18 cellular contexts compared by ENCODE assay signal in the genomic region with DNA sequence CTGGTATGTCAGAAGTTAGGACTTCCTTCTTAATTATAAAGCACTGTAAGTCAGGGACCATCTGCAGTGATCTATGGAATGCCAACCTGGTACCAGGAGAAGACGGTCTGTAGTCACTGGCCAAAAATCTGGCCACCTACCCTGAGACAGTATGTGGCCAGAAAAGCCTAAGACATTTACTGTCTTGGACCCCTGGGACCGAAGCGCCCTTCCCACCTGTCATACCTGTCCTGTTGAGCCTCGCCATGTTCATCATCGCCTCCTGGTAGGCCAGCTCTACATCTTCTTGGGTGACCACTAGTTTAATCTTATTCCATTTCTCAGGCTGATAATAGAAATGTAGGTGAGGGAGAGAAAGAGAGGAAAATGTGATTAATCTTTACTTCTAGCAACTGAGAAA. TPM values are rescaled to one million over a fixed set of nuclear protein-coding genes. Genes with fewer than 3 reads are reported as not detected.
A peak's percentile ranks its signal among the peaks of the same experiment; 100 is the strongest.
DNase-seq lines count a peak whose midpoint lies in the region; ATAC-seq and TF ChIP-seq lines count a peak whose summit lies in the region.
"Had no signal": no experiment of that assay in that cellular context is flagged by ENCODE, and none has a peak within 500 bp of the region (broad histone marks: within the 10 kb centered on the region; RNA-seq: fewer than 3 reads in every experiment).

No MANE protein-coding gene starts in this region.

- no peak overlapping the region for H3K27ac ChIP-seq in H9 (ENCODE audit: insufficient read length, low read depth, low read length)
- H3K27ac ChIP-seq in endodermal cell (ENCODE audit: low read depth, low read length) = no peak overlapping the region
- H3K27ac ChIP-seq in trophoblast cell (ENCODE audit: low read depth, low read length) = no peak overlapping the region
- H3K27ac ChIP-seq in PC-3 (ENCODE audit: low read length) = no peak overlapping the region
- H3K27ac ChIP-seq: C4-2B, HL-60 had no signal

- H3K4me3 ChIP-seq in endodermal cell (ENCODE audit: low read length) = no peak overlapping the region
- no peak overlapping the region for H3K4me3 ChIP-seq in trophoblast cell (ENCODE audit: low read depth, low read length)
- H3K4me3 ChIP-seq in PC-3 (ENCODE audit: low read length) = no peak overlapping the region
- H3K4me3 ChIP-seq: K562 had no signal

- no peaks in the 10 kb centered on the region; a peak in 1 of 5 replicates for H3K9me3 Mint-ChIP-seq in H9
- no peaks in the 10 kb centered on the region for H3K9me3 Mint-ChIP-seq in endodermal cell
- H3K9me3 Mint-ChIP-seq: CD4-positive, alpha-beta T cell had no signal

- H3K56ac ChIP-seq in H9 (ENCODE audit: insufficient read length, low read depth, low read length) = no peak overlapping the region

- H4K8ac ChIP-seq in H9 (replicated peaks; ENCODE audit: insufficient read length, low read depth, low read length) (no peak overlapping the region), trophoblast cell (ENCODE audit: low read depth, low read length) (no peak overlapping the region)

- H3K79me2 ChIP-seq in H9 (ENCODE audit: insufficient read depth, low read length) (peaks cover 3% of the 10 kb centered on the region; the same call in 1 of the 2 replicates), trophoblast cell (ENCODE audit: control insufficient read depth, insufficient read depth, low read length, poor library complexity) (no peaks in the 10 kb centered on the region), PC-3 (ENCODE audit: low read length) (no peaks in the 10 kb centered on the region)

- no peak overlapping the region for H4K12ac ChIP-seq in trophoblast cell (ENCODE audit: low read depth, low read length)

- H3K9me2 ChIP-seq in PC-3 (replicated peaks; ENCODE audit: low read length) = no peaks in the 10 kb centered on the region

- no peak overlapping the region for H3K4me3 Mint-ChIP-seq in H9
- peak overlapping the region; percentile 25 for H3K4me3 Mint-ChIP-seq in T-helper 17 cell
- H3K4me3 Mint-ChIP-seq in endodermal cell = no peak overlapping the region
- H3K4me3 Mint-ChIP-seq: CD4-positive, alpha-beta T cell had no signal

- H3K4me1 ChIP-seq in H9 (ENCODE audit: insufficient read depth, low read length) = no peaks in the 10 kb centered on the region
- H3K4me1 ChIP-seq in endodermal cell (ENCODE audit: control insufficient read depth, insufficient read depth, low read length) = no peaks in the 10 kb centered on the region
- no peaks in the 10 kb centered on the region for H3K4me1 ChIP-seq in trophoblast cell (ENCODE audit: control insufficient read depth in 1 of 2, insufficient read depth in 2 of 2, low read length in 2 of 2)
- no peaks in the 10 kb centered on the region for H3K4me1 ChIP-seq in PC-3 (ENCODE audit: insufficient read depth, low read length)
- H3K4me1 ChIP-seq: Caco-2 had no signal

- TF ChIP-seq CTCF in H9 (conservative IDR thresholded peaks at IDR 0.05) = no peak
- TF ChIP-seq CTCF in endodermal cell (conservative IDR thresholded peaks at IDR 0.05) = no peak
- TF ChIP-seq CTCF in PC-3 (conservative IDR thresholded peaks at IDR 0.05; ENCODE audit: low read depth, low read length) = no peak

- H3K4me1 Mint-ChIP-seq in H9 (peaks cover 19 to 24% of the 10 kb centered on the region in 2 experiments), T-helper 17 cell (peaks cover 2% of the 10 kb centered on the region), endodermal cell (peaks cover 11% of the 10 kb centered on the region)

- H2BK5ac ChIP-seq in H9 (ENCODE audit: insufficient read length, low read length) (no peak overlapping the region), trophoblast cell (ENCODE audit: low read depth, low read length, poor library complexity) (no peak overlapping the region)

- no peak overlapping the region for H2BK15ac ChIP-seq in H9 (ENCODE audit: low read depth, low read length)

- no peaks in the 10 kb centered on the region for H3K23me2 ChIP-seq in H9 (ENCODE audit: insufficient read length, low read depth, low read length, poor library complexity, severe bottlenecking)

- no peaks in the 10 kb centered on the region for H4K20me1 ChIP-seq in H9 (ENCODE audit: control insufficient read depth, insufficient read depth, insufficient read length)
- no peaks in the 10 kb centered on the region for H4K20me1 ChIP-seq in PC-3 (ENCODE audit: low read length)

- H3K4ac ChIP-seq in H9 (ENCODE audit: low read depth, low read length) = no peak overlapping the region
- no peak overlapping the region for H3K4ac ChIP-seq in trophoblast cell (ENCODE audit: low read depth, low read length)

- H3F3A ChIP-seq in PC-3 (ENCODE audit: low read length, unreplicated experiment) = no peaks in the 10 kb centered on the region

- H2AFZ ChIP-seq in H9 (ENCODE audit: low read length) = no peak overlapping the region
- H2AFZ ChIP-seq in trophoblast cell (ENCODE audit: insufficient read depth, low read length, poor library complexity) = no peak overlapping the region
- H2AFZ ChIP-seq in PC-3 (ENCODE audit: low read length) = no peak overlapping the region

- H3K36me3 Mint-ChIP-seq in H9 (ENCODE audit: insufficient read depth in 1 of 3, low read depth in 3 of 3) (peaks cover 81 to 98% (median 94%) of the 10 kb centered on the region in 3 experiments), T-helper 17 cell (ENCODE audit: low read depth) (peaks cover 6% of the 10 kb centered on the region), endodermal cell (ENCODE audit: low read depth) (peaks cover 93% of the 10 kb centered on the region)

- H3K9me3 ChIP-seq in H9 (ENCODE audit: control insufficient read depth, low read depth, low read length) (no peaks in the 10 kb centered on the region), T-helper 17 cell (ENCODE audit: control insufficient read depth, low read length, poor library complexity, severe bottlenecking) (no peaks in the 10 kb centered on the region), endodermal cell (ENCODE audit: control insufficient read depth, low read length) (no peaks in the 10 kb centered on the region), trophoblast cell (ENCODE audit: insufficient read depth, low read depth, low read length) (no peaks in the 10 kb centered on the region), PC-3 (ENCODE audit: low read length) (no peaks in the 10 kb centered on the region)
- H3K9me3 ChIP-seq: Caco-2 had no signal

- H3K27me3 Mint-ChIP-seq in H9 (ENCODE audit: low read depth) = no peaks in the 10 kb centered on the region
- no peaks in the 10 kb centered on the region for H3K27me3 Mint-ChIP-seq in T-helper 17 cell
- H3K27me3 Mint-ChIP-seq in endodermal cell (ENCODE audit: insufficient read depth) = no peaks in the 10 kb centered on the region
- H3K27me3 Mint-ChIP-seq: CD4-positive, alpha-beta T cell had no signal

- H2BK20ac ChIP-seq in H9 (ENCODE audit: low read depth, low read length, poor library complexity, severe bottlenecking) = no peak overlapping the region

- H3K79me1 ChIP-seq in H9 (ENCODE audit: insufficient read depth, low read depth, low read length, poor library complexity, severe bottlenecking) (peaks cover 4% of the 10 kb centered on the region), trophoblast cell (ENCODE audit: low read length) (no peaks in the 10 kb centered on the region)

- H3K27ac Mint-ChIP-seq in H9 = peak overlapping the region; percentile 23 to 67 (median 37); a peak in 3 of 7 replicates
- H3K27ac Mint-ChIP-seq in T-helper 17 cell = peak overlapping the region; percentile 63
- peak overlapping the region; percentile 11 for H3K27ac Mint-ChIP-seq in endodermal cell
- H3K27ac Mint-ChIP-seq: CD4-positive, alpha-beta T cell had no signal

- no peak overlapping the region for H2AK5ac ChIP-seq in H9 (ENCODE audit: insufficient read length, low read length)
- H2AK5ac ChIP-seq in trophoblast cell (ENCODE audit: low read length) = no peak overlapping the region

- no CpG with 5 or more reads among the region's 5 CpGs for WGBS in H9 (ENCODE audit: extremely low coverage, insufficient read length, low lambda C conversion rate)
- 93 to 99% methylated on average over 3 to 5 of the region's 5 CpGs for WGBS in endodermal cell (ENCODE audit: insufficient coverage in 1 of 2, insufficient read length in 1 of 2), 2 experiments
- WGBS in trophoblast cell (ENCODE audit: extremely low coverage, insufficient coverage, insufficient read length) = no CpG with 5 or more reads among the region's 5 CpGs

- ATAC-seq in T-helper 17 cell = no peak
- no peak for ATAC-seq in PC-3
- ATAC-seq in HG03469 (IDR thresholded peaks at IDR 0.05; ENCODE audit: unreplicated experiment) = no peak
- ATAC-seq: K562 had no signal

- H3K14ac ChIP-seq in H9 (ENCODE audit: insufficient read depth, low read length) (no peak overlapping the region), trophoblast cell (ENCODE audit: low read length) (no peak overlapping the region)

- H2BK12ac ChIP-seq in H9 (ENCODE audit: insufficient read length, low read depth, low read length) = no peak overlapping the region
- H2BK12ac ChIP-seq in trophoblast cell (ENCODE audit: low read length) = no peak overlapping the region

- no peak overlapping the region for H3K4me2 ChIP-seq in H9 (ENCODE audit: insufficient read depth, insufficient read length, low read length)
- H3K4me2 ChIP-seq in trophoblast cell (ENCODE audit: low read length) = no peak overlapping the region
- no peak overlapping the region for H3K4me2 ChIP-seq in PC-3 (ENCODE audit: low read length)

- POLR2A ChIA-PET in PC-3 (lab: Charles Lee; ENCODE audit: unreplicated experiment) = no interaction called here

- H4K5ac ChIP-seq in H9 (ENCODE audit: insufficient read length, low read depth, low read length) = no peak overlapping the region

- H3K36me3 ChIP-seq in endodermal cell (ENCODE audit: control insufficient read depth, insufficient read depth, low read length) (peaks cover 83% of the 10 kb centered on the region), trophoblast cell (ENCODE audit: control insufficient read depth in 1 of 2, insufficient read depth in 2 of 2, low read length in 2 of 2) (peaks cover 38 to 53% of the 10 kb centered on the region in 2 experiments), PC-3 (ENCODE audit: low read depth, low read length) (no peaks in the 10 kb centered on the region; the same call in 1 of the 2 replicates)

- CTCF ChIA-PET in PC-3 (lab: Charles Lee) = no interaction called here

- H3K27me3 ChIP-seq in H9 (ENCODE audit: insufficient read depth, low read length) (0 out of 2 replicates have a peak, but pooled peaks cover 3% of the 10 kb centered on the region), endodermal cell (ENCODE audit: control insufficient read depth, insufficient read depth, low read length, poor library complexity, severe bottlenecking) (no peaks in the 10 kb centered on the region), trophoblast cell (ENCODE audit: insufficient read depth, low read length) (no peaks in the 10 kb centered on the region), PC-3 (ENCODE audit: low read length) (no peaks in the 10 kb centered on the region)

- no peak for DNase-seq in H9
- no peak for DNase-seq in T-helper 17 cell
- DNase-seq in endodermal cell = no peak
- DNase-seq in trophoblast cell = peak; percentile 78 to 85
- no peak for DNase-seq in PC-3
- DNase-seq in activated CD8-positive, alpha-beta memory T cell treated with anti-CD3 and anti-CD28 coated beads, Interleukin-2, amount 50 U/mL, for 48 hours = no peak
- no peak for DNase-seq in NCI-H2081 (lab: John Stamatoyannopoulos, UW)
- DNase-seq: ACHN; AML-193; Caco-2; CD4-positive, alpha-beta T cell; GOT3; H7; IMR-90 had no signal

- H4K91ac ChIP-seq in H9 (ENCODE audit: insufficient read length, low read depth, low read length) = no peak overlapping the region
- H4K91ac ChIP-seq in trophoblast cell (ENCODE audit: low read depth, low read length) = no peak overlapping the region

- no peak overlapping the region for H3K18ac ChIP-seq in H9 (ENCODE audit: insufficient read length, low read depth, low read length)
- H3K18ac ChIP-seq in trophoblast cell (ENCODE audit: low read length) = no peak overlapping the region

- H3K23ac ChIP-seq in H9 (ENCODE audit: insufficient read length, low read depth, low read length) (no peak overlapping the region), trophoblast cell (ENCODE audit: low read length) (no peak overlapping the region)

- H3T11ph ChIP-seq in H9 (ENCODE audit: low read length) = no peak overlapping the region

- H3K9ac ChIP-seq in H9 (ENCODE audit: extremely low read depth, insufficient read length, low read length) (no peak overlapping the region), endodermal cell (ENCODE audit: extremely low read depth, low read length, poor library complexity, severe bottlenecking) (no peak overlapping the region), trophoblast cell (ENCODE audit: low read length) (no peak overlapping the region), PC-3 (ENCODE audit: low read length) (no peak overlapping the region)

- H2BK120ac ChIP-seq in H9 (ENCODE audit: low read depth, low read length, poor library complexity, severe bottlenecking) (no peak overlapping the region), trophoblast cell (ENCODE audit: insufficient read depth, low read length, poor library complexity) (no peak overlapping the region)

- intact Hi-C loops in PC-3 (cut with micrococcal nuclease) = no loop called here

- no TSS peak for BruUV-seq in PC-3 (replicated peaks; lab: Mats Ljungman, UMichigan)

RNA-seq across cellular contexts. Expression of gene SEPHS1, which starts 20.0 kb away (rescaled TPM):
- 366 and 387 TPM in 2 replicates for total RNA-seq in H9 (2021)
- 10 to 100 TPM; 18.9 to 20.2 TPM for total RNA-seq in T-helper 17 cell
- 100 to 1,000 TPM; 127 to 268 TPM for total RNA-seq in endodermal cell
- 123 TPM for polyA plus RNA-seq in endodermal cell (2013, experiment 1 of 2)
- polyA plus RNA-seq in endodermal cell (2013, experiment 2 of 2) = 107 TPM
- 44.4 and 44.6 TPM in 2 replicates for polyA plus RNA-seq in trophoblast cell (2013)
- 40.4 and 42.5 TPM in 2 replicates for total RNA-seq in PC-3 (2014; rRNA removed)

RNA-seq across cellular contexts. Expression of gene PHYH, which starts 28.3 kb away (rescaled TPM):
- 19.7 and 21.5 TPM in 2 replicates for total RNA-seq in H9 (2021)
- 10 to 100 TPM; 10.9 to 14.6 TPM for total RNA-seq in T-helper 17 cell
- total RNA-seq in endodermal cell = 10 to 100 TPM; 17.2 to 37.9 TPM
- 24.3 TPM for polyA plus RNA-seq in endodermal cell (2013, experiment 1 of 2)
- 21.1 TPM for polyA plus RNA-seq in endodermal cell (2013, experiment 2 of 2)
- polyA plus RNA-seq in trophoblast cell (2013) = 14.8 and 15.9 TPM in 2 replicates
- 4.4 and 13.2 TPM in 2 replicates for total RNA-seq in PC-3 (2014; rRNA removed)

Comparison
In these comparisons a context has a peak if more than half of its experiments do, and no peak if none do; other contexts are left out.
1. DNase-seq: peak in trophoblast cell (2 of 2); none in H9 (single experiment), T-helper 17 cell (0 of 3), endodermal cell (single experiment), PC-3 (single experiment), activated CD8-positive, alpha-beta memory T cell treated with anti-CD3 and anti-CD28 coated beads, Interleukin-2, amount 50 U/mL, for 48 hours (single experiment) and NCI-H2081 (0 of 2).
2. H3K27ac Mint-ChIP-seq: peak in every context shown above with its lines; median percentile 63 in T-helper 17 cell; 37 in H9; 11 in endodermal cell.